In genomic region chr4:153267013-153267412, GRCh38 we compare ENCODE assay signal across 18 cellular contexts.
A peak's percentile ranks its signal among the peaks of the same experiment; 100 is the strongest.
DNase-seq lines count a peak whose midpoint lies in the region; TF ChIP-seq lines count a peak whose summit lies in the region.
"Had no signal": no experiment of that assay in that cellular context is flagged by ENCODE, and none has a peak within 500 bp of the region (broad histone marks: within the 10 kb centered on the region; RNA-seq: fewer than 3 reads in every experiment).

No MANE protein-coding gene starts in this region.

- in situ Hi-C loops in KBM-7 (cut with MboI; ENCODE audit: low pct_unique_long_range_greater_than_20kb, low sequenced_read_pairs) (no loop called here), G401 (cut with HindIII; ENCODE audit: low sequenced_read_pairs) (no loop called here)

- no peak overlapping the region for H3K4me3 ChIP-seq in cardiac fibroblast (replicated peaks in 1 of 2; ENCODE audit: low read depth in 2 of 2, low read length in 2 of 2)
- H3K4me3 ChIP-seq: BLaER1, body of pancreas had no signal

- no peak for TF ChIP-seq CTCF in cardiac fibroblast (IDR thresholded peaks at IDR 0.05; ENCODE audit: low read depth, low read length)

- peak; percentile 6 for DNase-seq in DMS53 (lab: John Stamatoyannopoulos, UW)
- no peak for DNase-seq in DMS53 treated with DMSO at 0.1 percent for 48 hours (lab: John Stamatoyannopoulos, UW; ENCODE audit: unreplicated experiment)
- peak; percentile 56 to 61 for DNase-seq in cardiac fibroblast (ENCODE audit: low read depth in 2 of 2)
- DNase-seq in left kidney (ENCODE audit: low read depth, low spot score), result peak; percentile 64
- DNase-seq in smooth muscle cell of the brain vasculature (ENCODE audit: low read depth, low spot score), result peak; percentile 65
- DNase-seq in KBM-7, result no peak
- no peak for DNase-seq in G401 (ENCODE audit: low spot score)
- DNase-seq in activated CD4-positive, alpha-beta T cell treated with anti-CD3 and anti-CD28 coated beads for 48 hours, result no peak
- DNase-seq: activated CD4-positive, alpha-beta T cell treated with anti-CD3 and anti-CD28 coated beads for 1 hour; activated CD8-positive, alpha-beta memory T cell treated with anti-CD3 and anti-CD28 coated beads, Interleukin-2, amount 50 U/mL, for 4 hours; DMS 273 treated with DMSO at 0.1 percent for 48 hours; NCI-H1048; NCI-H2107; NCI-H526 treated with DMSO at 0.1 percent for 48 hours; OCI-M1; T-helper 9 cell had no signal

Comparison
In these comparisons a context has a peak if more than half of its experiments do, and no peak if none do; other contexts are left out.
1. DNase-seq: peak in DMS53 (single experiment), cardiac fibroblast (2 of 2), left kidney (single experiment) and smooth muscle cell of the brain vasculature (single experiment); none in DMS53 treated with DMSO at 0.1 percent for 48 hours (single experiment), KBM-7 (single experiment), G401 (single experiment) and activated CD4-positive, alpha-beta T cell treated with anti-CD3 and anti-CD28 coated beads for 48 hours (single experiment).